Comparison of ENCODE assay signal across 1 cellular context in the genomic region with DNA sequence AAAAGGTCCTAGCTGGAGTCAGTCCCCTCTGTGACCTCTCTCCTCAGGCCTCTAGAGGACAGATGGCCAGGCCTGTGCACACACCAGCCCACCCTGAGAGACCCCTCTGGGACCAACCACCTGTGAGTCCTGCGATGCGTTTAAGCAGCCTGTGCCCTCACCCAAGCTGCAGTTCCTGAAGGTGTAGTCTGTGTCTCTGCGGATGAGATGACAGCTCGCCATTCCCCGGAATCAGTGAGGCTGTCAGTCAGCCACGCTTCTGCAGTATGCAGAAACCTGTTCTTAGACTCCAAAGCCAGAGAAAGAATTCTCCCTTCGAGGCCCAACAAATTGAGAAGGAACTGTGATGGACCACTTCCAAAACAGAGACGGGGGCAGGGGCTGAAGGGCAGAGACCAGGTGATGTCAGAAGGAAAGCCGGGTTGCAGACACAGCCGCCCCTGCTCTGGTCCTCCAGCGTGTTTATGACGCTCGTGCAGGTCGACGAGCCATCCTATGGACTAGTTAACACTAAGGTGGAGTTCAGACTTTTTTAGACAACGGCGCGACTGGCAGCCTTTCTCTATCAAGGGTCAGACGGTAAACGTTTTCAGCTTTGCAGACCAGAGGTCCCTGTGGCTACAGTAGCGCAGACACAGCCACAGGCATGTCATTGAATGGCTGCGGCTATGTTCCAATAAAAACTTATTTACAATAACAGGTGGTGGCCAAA.
TF ChIP-seq lines count a peak whose summit lies in the region.

No MANE protein-coding gene starts in this region.

TF ChIP-seq in HepG2, 621 proteins besides CTCF, POLR2A, EP300 and RAD21:
- TF ChIP-seq, protein P1, sequence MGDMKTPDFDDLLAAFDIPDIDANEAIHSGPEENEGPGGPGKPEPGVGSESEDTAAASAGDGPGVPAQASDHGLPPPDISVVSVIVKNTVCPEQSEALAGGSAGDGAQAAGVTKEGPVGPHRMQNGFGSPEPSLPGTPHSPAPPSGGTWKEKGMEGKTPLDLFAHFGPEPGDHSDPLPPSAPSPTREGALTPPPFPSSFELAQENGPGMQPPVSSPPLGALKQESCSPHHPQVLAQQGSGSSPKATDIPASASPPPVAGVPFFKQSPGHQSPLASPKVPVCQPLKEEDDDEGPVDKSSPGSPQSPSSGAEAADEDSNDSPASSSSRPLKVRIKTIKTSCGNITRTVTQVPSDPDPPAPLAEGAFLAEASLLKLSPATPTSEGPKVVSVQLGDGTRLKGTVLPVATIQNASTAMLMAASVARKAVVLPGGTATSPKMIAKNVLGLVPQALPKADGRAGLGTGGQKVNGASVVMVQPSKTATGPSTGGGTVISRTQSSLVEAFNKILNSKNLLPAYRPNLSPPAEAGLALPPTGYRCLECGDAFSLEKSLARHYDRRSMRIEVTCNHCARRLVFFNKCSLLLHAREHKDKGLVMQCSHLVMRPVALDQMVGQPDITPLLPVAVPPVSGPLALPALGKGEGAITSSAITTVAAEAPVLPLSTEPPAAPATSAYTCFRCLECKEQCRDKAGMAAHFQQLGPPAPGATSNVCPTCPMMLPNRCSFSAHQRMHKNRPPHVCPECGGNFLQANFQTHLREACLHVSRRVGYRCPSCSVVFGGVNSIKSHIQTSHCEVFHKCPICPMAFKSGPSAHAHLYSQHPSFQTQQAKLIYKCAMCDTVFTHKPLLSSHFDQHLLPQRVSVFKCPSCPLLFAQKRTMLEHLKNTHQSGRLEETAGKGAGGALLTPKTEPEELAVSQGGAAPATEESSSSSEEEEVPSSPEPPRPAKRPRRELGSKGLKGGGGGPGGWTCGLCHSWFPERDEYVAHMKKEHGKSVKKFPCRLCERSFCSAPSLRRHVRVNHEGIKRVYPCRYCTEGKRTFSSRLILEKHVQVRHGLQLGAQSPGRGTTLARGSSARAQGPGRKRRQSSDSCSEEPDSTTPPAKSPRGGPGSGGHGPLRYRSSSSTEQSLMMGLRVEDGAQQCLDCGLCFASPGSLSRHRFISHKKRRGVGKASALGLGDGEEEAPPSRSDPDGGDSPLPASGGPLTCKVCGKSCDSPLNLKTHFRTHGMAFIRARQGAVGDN (CRISPR knock-in tag; IDR thresholded peaks at IDR 0.05) = peak; percentile 23; the same call in 1 of the 2 replicates
- TF ChIP-seq ZBTB38 (CRISPR knock-in tag; IDR thresholded peaks at IDR 0.05) (0 out of 2 replicates have a peak, but pooled peaks have one; percentile 13), ZC3H4 (CRISPR knock-in tag; IDR thresholded peaks at IDR 0.05; ENCODE audit: borderline replicate concordance) (no peak), ZFP82 (CRISPR knock-in tag; IDR thresholded peaks at IDR 0.05; ENCODE audit: borderline replicate concordance) (0 out of 2 replicates have a peak, but pooled peaks have one; percentile 5), HNF4G (IDR thresholded peaks at IDR 0.05; ENCODE audit: borderline replicate concordance, low read depth, low read length) (no peak), HNF4G (CRISPR knock-in tag; IDR thresholded peaks at IDR 0.05; ENCODE audit: borderline replicate concordance, low read depth) (no peak), PRPF4 (IDR thresholded peaks at IDR 0.05; ENCODE audit: low read depth, low read length, poor library complexity, severe bottlenecking) (peak; percentile 41)
